ENCODE assay signal across 27 cellular contexts in genomic region chr5:165714594-165714993, GRCh38.
"Had no signal": no experiment of that assay in that cellular context is flagged by ENCODE, and none has a peak within 500 bp of the region (broad histone marks: within the 10 kb centered on the region; RNA-seq: fewer than 3 reads in every experiment).

No MANE protein-coding gene starts in this region.

- H3K4me3 ChIP-seq: gastrocnemius medialis, lung, mucosa of descending colon, neural progenitor cell, right atrium auricular region, smooth muscle cell, suprapubic skin, transverse colon, upper lobe of right lung, uterus had no signal

- H2AFZ ChIP-seq: neural progenitor cell, parathyroid adenoma had no signal

- H3K9me3 ChIP-seq: gastrocnemius medialis, mucosa of descending colon, right atrium auricular region, suprapubic skin, transverse colon, upper lobe of right lung, uterus had no signal

- ATAC-seq: esophagus mucosa; gastrocnemius medialis; left lobe of liver; mucosa of descending colon; natural killer cell treated with Interleukin-12 subunit alpha and Interleukin-12 subunit beta and Interleukin-15 and Interleukin-18, amount 100 ng/mL, for 72 hours; sciatic nerve; stimulated activated naive CD8-positive, alpha-beta T cell treated with anti-CD3 and anti-CD28 coated beads, Interleukin-15, amount 100 ng/mL, for 72 hours; upper lobe of right lung had no signal

- H3K27ac ChIP-seq: epithelial cell of prostate, gastrocnemius medialis, neural progenitor cell, parathyroid adenoma, right atrium auricular region, suprapubic skin, transverse colon, upper lobe of right lung, uterus had no signal

- H3K4me2 ChIP-seq: neural progenitor cell, smooth muscle cell had no signal

- H3K4me1 ChIP-seq: gastrocnemius medialis, parathyroid adenoma, right atrium auricular region, suprapubic skin, transverse colon, upper lobe of right lung, uterus had no signal

- DNase-seq: effector CD8-positive, alpha-beta T cell; endodermal cell; foreskin fibroblast; gastrocnemius medialis; head of caudate nucleus; mucosa of descending colon; naive B cell; stimulated activated CD4-positive, alpha-beta T cell treated with anti-CD3 and anti-CD28 coated beads, Interleukin-12 subunit alpha, Interleukin-12 subunit beta, amount 100 ng/mL, for 4 hours; stimulated activated CD4-positive, alpha-beta T cell treated with anti-CD3 and anti-CD28 coated beads, Interleukin-1b, Interleukin-23, amount 100 ng/mL, for 48 hours; stimulated activated CD4-positive, alpha-beta T cell treated with anti-CD3 and anti-CD28 coated beads, Interleukin-4, amount 100 ng/mL, for 1 hour; stimulated activated CD8-positive, alpha-beta memory T cell treated with anti-CD3 and anti-CD28 coated beads, Interleukin-4, amount 100 ng/mL, for 48 hours; stimulated activated naive CD4-positive, alpha-beta T cell; stimulated activated naive CD8-positive, alpha-beta T cell treated with anti-CD3 and anti-CD28 coated beads, Interleukin-15, amount 100 ng/mL, for 72 hours; transverse colon; upper lobe of right lung; uterus had no signal

- H3K36me3 ChIP-seq: gastrocnemius medialis, neural progenitor cell, right atrium auricular region, suprapubic skin, transverse colon, upper lobe of right lung, uterus had no signal

- H3K79me2 ChIP-seq: parathyroid adenoma had no signal

- H3K9ac ChIP-seq: neural progenitor cell, parathyroid adenoma had no signal

- H3K27me3 ChIP-seq: gastrocnemius medialis, neural progenitor cell, right atrium auricular region, suprapubic skin, transverse colon, upper lobe of right lung, uterus had no signal
